In the genomic region with DNA sequence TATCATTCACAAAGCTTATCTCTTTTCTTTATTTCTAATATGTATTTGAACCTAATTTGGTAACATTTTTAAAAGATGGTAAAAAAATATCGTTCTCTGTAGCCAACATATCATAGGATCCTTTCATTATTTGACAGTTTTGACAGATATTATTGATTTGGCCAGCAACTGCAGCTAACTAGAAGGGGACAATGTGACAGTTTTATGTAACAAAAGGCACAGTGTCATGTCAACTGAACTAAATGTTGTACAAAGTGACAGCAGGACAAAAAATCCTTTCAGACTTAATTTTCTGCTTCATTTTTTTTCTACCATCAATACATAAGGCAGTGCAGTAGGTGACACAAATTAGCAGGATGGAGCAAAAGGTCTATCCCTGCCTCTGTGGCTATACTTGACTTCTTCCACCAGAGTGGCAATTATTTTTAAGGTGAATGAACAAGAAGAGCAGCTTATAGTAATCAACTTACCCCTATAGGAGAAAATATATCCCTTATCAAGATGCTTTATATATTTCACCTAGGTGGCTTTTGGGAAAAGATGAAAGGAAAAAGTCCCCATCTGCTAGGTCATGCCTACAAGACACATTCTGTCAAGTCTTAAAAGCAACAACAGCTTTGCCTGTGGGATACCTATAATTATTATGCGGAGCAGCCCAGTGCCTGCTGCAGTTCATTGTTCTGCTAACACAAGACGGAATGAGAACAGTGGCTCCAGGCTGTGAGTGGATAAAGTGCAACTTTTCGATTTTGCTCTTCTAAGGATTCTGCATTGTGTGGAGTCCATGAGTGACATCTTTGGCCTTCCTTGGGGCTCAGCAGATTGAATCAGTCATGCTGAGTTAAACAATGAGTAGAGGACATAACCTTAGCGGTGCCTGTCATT, we compare ENCODE assay signal across 1 cellular context.
TF ChIP-seq lines count a peak whose summit lies in the region.

No MANE protein-coding gene starts in this region.

TF ChIP-seq in GM23338, 12 proteins besides CTCF, POLR2A, EP300 and RAD21 (continued from another document):
- TF ChIP-seq, protein P1, sequence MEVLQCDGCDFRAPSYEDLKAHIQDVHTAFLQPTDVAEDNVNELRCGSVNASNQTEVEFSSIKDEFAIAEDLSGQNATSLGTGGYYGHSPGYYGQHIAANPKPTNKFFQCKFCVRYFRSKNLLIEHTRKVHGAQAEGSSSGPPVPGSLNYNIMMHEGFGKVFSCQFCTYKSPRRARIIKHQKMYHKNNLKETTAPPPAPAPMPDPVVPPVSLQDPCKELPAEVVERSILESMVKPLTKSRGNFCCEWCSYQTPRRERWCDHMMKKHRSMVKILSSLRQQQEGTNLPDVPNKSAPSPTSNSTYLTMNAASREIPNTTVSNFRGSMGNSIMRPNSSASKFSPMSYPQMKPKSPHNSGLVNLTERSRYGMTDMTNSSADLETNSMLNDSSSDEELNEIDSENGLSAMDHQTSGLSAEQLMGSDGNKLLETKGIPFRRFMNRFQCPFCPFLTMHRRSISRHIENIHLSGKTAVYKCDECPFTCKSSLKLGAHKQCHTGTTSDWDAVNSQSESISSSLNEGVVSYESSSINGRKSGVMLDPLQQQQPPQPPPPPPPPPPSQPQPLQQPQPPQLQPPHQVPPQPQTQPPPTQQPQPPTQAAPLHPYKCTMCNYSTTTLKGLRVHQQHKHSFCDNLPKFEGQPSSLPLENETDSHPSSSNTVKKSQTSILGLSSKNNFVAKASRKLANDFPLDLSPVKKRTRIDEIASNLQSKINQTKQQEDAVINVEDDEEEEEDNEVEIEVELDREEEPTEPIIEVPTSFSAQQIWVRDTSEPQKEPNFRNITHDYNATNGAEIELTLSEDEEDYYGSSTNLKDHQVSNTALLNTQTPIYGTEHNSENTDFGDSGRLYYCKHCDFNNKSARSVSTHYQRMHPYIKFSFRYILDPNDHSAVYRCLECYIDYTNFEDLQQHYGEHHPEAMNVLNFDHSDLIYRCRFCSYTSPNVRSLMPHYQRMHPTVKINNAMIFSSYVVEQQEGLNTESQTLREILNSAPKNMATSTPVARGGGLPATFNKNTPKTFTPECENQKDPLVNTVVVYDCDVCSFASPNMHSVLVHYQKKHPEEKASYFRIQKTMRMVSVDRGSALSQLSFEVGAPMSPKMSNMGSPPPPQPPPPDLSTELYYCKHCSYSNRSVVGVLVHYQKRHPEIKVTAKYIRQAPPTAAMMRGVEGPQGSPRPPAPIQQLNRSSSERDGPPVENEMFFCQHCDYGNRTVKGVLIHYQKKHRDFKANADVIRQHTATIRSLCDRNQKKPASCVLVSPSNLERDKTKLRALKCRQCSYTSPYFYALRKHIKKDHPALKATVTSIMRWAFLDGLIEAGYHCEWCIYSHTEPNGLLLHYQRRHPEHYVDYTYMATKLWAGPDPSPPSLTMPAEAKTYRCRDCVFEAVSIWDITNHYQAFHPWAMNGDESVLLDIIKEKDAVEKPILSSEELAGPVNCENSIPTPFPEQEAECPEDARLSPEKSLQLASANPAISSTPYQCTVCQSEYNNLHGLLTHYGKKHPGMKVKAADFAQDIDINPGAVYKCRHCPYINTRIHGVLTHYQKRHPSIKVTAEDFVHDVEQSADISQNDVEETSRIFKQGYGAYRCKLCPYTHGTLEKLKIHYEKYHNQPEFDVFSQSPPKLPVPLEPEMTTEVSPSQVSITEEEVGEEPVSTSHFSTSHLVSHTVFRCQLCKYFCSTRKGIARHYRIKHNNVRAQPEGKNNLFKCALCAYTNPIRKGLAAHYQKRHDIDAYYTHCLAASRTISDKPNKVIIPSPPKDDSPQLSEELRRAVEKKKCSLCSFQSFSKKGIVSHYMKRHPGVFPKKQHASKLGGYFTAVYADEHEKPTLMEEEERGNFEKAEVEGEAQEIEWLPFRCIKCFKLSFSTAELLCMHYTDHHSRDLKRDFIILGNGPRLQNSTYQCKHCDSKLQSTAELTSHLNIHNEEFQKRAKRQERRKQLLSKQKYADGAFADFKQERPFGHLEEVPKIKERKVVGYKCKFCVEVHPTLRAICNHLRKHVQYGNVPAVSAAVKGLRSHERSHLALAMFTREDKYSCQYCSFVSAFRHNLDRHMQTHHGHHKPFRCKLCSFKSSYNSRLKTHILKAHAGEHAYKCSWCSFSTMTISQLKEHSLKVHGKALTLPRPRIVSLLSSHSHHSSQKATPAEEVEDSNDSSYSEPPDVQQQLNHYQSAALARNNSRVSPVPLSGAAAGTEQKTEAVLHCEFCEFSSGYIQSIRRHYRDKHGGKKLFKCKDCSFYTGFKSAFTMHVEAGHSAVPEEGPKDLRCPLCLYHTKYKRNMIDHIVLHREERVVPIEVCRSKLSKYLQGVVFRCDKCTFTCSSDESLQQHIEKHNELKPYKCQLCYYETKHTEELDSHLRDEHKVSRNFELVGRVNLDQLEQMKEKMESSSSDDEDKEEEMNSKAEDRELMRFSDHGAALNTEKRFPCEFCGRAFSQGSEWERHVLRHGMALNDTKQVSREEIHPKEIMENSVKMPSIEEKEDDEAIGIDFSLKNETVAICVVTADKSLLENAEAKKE (CRISPR knock-in tag; IDR thresholded peaks at IDR 0.05) = peak; percentile 56
- TF ChIP-seq EZH2phosphoT487 (IDR thresholded peaks at IDR 0.05; ENCODE audit: unreplicated experiment) (no peak), ZNF114 (CRISPR knock-in tag; IDR thresholded peaks at IDR 0.05) (no peak), CREB1 (CRISPR knock-in tag; IDR thresholded peaks at IDR 0.05; ENCODE audit: low read depth) (no peak)
